In the genomic region with DNA sequence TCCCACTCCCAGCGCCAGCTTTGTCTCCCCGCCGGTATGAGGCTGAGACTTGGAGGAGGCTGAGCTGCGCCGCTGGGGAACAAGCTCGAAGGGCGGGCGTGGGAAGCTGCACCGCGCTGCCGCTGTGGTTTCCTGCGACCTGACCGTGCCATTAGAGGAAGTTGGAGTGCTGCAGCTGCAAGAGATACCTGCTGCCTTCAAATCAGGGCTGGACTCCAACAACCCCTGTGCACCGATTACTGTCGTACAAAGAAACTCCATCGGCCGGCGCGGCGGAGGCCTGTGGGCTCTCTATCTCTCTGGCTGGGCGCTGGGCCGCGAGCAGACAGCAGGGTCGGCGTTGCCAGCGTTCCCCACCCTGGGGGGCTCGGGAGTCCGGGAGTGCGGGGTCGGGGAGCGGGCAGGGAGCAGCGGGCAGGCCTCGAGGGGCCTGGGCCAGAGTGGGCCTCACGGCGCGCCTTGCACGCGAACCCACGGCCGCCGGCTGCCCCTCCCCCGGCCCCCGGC, we compare ENCODE assay signal across 8 cellular contexts. TPM values are rescaled to one million over a fixed set of nuclear protein-coding genes. Genes with fewer than 3 reads are reported as not detected.
A peak's percentile ranks its signal among the peaks of the same experiment; 100 is the strongest.
DNase-seq lines count a peak whose midpoint lies in the region; ATAC-seq, FAIRE-seq and TF ChIP-seq lines count a peak whose summit lies in the region.

No MANE protein-coding gene starts in this region.

- H3K4me1 ChIP-seq in thoracic aorta (ENCODE audit: control insufficient read depth in 1 of 2, low read depth in 2 of 2): peaks cover 13 to 26% of the 10 kb centered on the region in 2 donors

- no peak for FAIRE-seq in frontal cortex (lab: Jason Lieb, UNC)

- DNase-seq in DMS153 treated with DMSO at 0.1 percent for 48 hours (lab: John Stamatoyannopoulos, UW; ENCODE audit: unreplicated experiment): peak; percentile 14
- DNase-seq in HuH-7.5 (ENCODE audit: low spot score): peak; percentile 29
- peak; percentile 45 to 73 for DNase-seq in SHP77 (lab: John Stamatoyannopoulos, UW)
- peak; percentile 66 for DNase-seq in activated gamma-delta T cell treated with Interleukin-2 at 50 U/mL for 16 hours
- peak; percentile 45 for DNase-seq in frontal cortex (ENCODE audit: low spot score in 2 of 2)
- peak; percentile 73 for DNase-seq in occipital lobe (lab: John Stamatoyannopoulos, UW)
- DNase-seq in thoracic aorta (ENCODE audit: low spot score): peak; percentile 28

- TF ChIP-seq CTCF in thoracic aorta (IDR thresholded peaks at IDR 0.05): no peak

- no peaks in the 10 kb centered on the region for H3K9me3 ChIP-seq in thoracic aorta

- H3K36me3 ChIP-seq in thoracic aorta: no peaks in the 10 kb centered on the region

- ATAC-seq in GM21515 (IDR thresholded peaks at IDR 0.05; ENCODE audit: unreplicated experiment) (peak; percentile 62), thoracic aorta (ENCODE audit: insufficient number of reproducible peaks, low FRiP score, low read depth) (peak; percentile 19)

- H3K27me3 ChIP-seq in thoracic aorta (replicated peaks; ENCODE audit: insufficient read depth): no peaks in the 10 kb centered on the region

- H3K4me3 ChIP-seq in thoracic aorta: peak overlapping the region; percentile 99

- peak overlapping the region; percentile 89 to 94 for H3K27ac ChIP-seq in thoracic aorta

RNA-seq across cellular contexts. Expression of a gene that starts 1.2 kb away (rescaled TPM):
- total RNA-seq in frontal cortex: 83.2 TPM
- 88.3 TPM for total RNA-seq in occipital lobe
- 10 to 100 TPM; 55.0 to 61.5 TPM for total RNA-seq in thoracic aorta

Comparison
In these comparisons a context has a peak if more than half of its experiments do, and no peak if none do; other contexts are left out.
1. Peak in every context shown above with its lines: DNase-seq, ATAC-seq, H3K4me3 ChIP-seq and H3K27ac ChIP-seq.
2. DNase-seq: peak in every context shown above with its lines; median percentile 73 in occipital lobe; 66 in activated gamma-delta T cell treated with Interleukin-2 at 50 U/mL for 16 hours; 59 in SHP77; 45 in frontal cortex; 29 in HuH-7.5; 28 in thoracic aorta; 14 in DMS153 treated with DMSO at 0.1 percent for 48 hours.